19 cellular contexts compared by ENCODE assay signal in the genomic region with DNA sequence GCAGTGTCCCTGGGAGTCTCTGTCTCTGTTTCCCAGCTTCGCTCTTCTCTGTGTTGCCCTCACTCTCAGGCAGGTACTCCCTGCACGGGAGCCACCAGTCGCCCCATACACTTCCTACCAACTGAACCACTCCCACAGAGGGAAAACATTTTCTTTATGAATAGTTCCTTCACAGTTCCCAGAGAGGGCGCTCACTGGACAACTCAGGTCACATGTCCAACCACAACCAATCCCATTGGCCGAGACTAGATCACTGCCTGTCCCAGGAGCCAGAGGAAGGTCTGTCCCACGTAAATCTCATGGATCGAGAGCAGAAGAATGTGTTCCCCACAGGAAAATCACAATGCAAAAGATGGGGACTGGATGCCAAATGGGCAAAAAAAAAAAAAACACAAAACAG. TPM values are rescaled to one million over a fixed set of nuclear protein-coding genes. Genes with fewer than 3 reads are reported as not detected.
DNase-seq lines count a peak whose midpoint lies in the region; ATAC-seq and TF ChIP-seq lines count a peak whose summit lies in the region.
"Had no signal": no experiment of that assay in that cellular context is flagged by ENCODE, and none has a peak within 500 bp of the region (broad histone marks: within the 10 kb centered on the region; RNA-seq: fewer than 3 reads in every experiment).

No MANE protein-coding gene starts in this region.

- H3K4me3 Mint-ChIP-seq in MCF 10A (ENCODE audit: unreplicated experiment): no peak overlapping the region
- no peak overlapping the region for H3K4me3 Mint-ChIP-seq in stimulated activated naive CD8-positive, alpha-beta T cell treated with anti-CD3 and anti-CD28 coated beads, Interleukin-15, amount 100 ng/mL, for 72 hours

- H3K4me2 ChIP-seq in mammary epithelial cell (ENCODE audit: insufficient read depth, low read depth, low read length): no peak overlapping the region

- H3K36me3 ChIP-seq in mammary epithelial cell (ENCODE audit: insufficient read depth, low read length) (no peaks in the 10 kb centered on the region), testis (ENCODE audit: low read depth, missing control alignments) (no peaks in the 10 kb centered on the region)
- H3K36me3 ChIP-seq: sigmoid colon, vagina had no signal

- no peak overlapping the region for H3K4me3 ChIP-seq in mammary epithelial cell (replicated peaks in 1 of 3; ENCODE audit: insufficient read depth in 1 of 3, low read depth in 2 of 3, low read length in 3 of 3)
- H3K4me3 ChIP-seq in NB4 (ENCODE audit: low read depth, low read length): no peak overlapping the region
- H3K4me3 ChIP-seq in choroid plexus epithelial cell (ENCODE audit: low read depth, low read length): no peak overlapping the region
- no peak overlapping the region for H3K4me3 ChIP-seq in testis
- H3K4me3 ChIP-seq: sigmoid colon, vagina had no signal

- no peaks in the 10 kb centered on the region for H3K27me3 Mint-ChIP-seq in MCF 10A (ENCODE audit: insufficient read depth, unreplicated experiment)
- no peaks in the 10 kb centered on the region for H3K27me3 Mint-ChIP-seq in stimulated activated naive CD8-positive, alpha-beta T cell treated with anti-CD3 and anti-CD28 coated beads, Interleukin-15, amount 100 ng/mL, for 72 hours

- no TSS peak for BruUV-seq in MCF 10A (replicated peaks; lab: Mats Ljungman, UMichigan)
- no TSS peak for BruUV-seq in mammary epithelial cell (replicated peaks; lab: Mats Ljungman, UMichigan)

- H3K9me3 ChIP-seq in mammary epithelial cell (replicated peaks; ENCODE audit: insufficient read depth, low read length) (no peaks in the 10 kb centered on the region), testis (no peaks in the 10 kb centered on the region)
- H3K9me3 ChIP-seq: sigmoid colon, vagina had no signal

- H3K4me1 Mint-ChIP-seq in MCF 10A (ENCODE audit: insufficient read depth, unreplicated experiment): no peaks in the 10 kb centered on the region
- peaks cover 14% of the 10 kb centered on the region for H3K4me1 Mint-ChIP-seq in stimulated activated naive CD8-positive, alpha-beta T cell treated with anti-CD3 and anti-CD28 coated beads, Interleukin-15, amount 100 ng/mL, for 72 hours

- H3K79me2 ChIP-seq in mammary epithelial cell (ENCODE audit: insufficient read depth, low read length): no peaks in the 10 kb centered on the region

- H3K27ac ChIP-seq in mammary epithelial cell (ENCODE audit: insufficient read depth, low read depth, low read length): no peak overlapping the region
- no peak overlapping the region for H3K27ac ChIP-seq in testis
- H3K27ac ChIP-seq: sigmoid colon, vagina had no signal

- H3K4me1 ChIP-seq in mammary epithelial cell (ENCODE audit: insufficient read depth, low read length): no peaks in the 10 kb centered on the region
- no peaks in the 10 kb centered on the region for H3K4me1 ChIP-seq in testis
- H3K4me1 ChIP-seq: sigmoid colon, vagina had no signal

- dilution Hi-C loops in mammary epithelial cell (cut with HindIII; ENCODE audit: low sequenced_read_pairs): no loop called here

- intact Hi-C loops in MCF 10A (cut with micrococcal nuclease): no loop called here
- intact Hi-C loops in mammary epithelial cell (cut with micrococcal nuclease): no loop called here
- intact Hi-C loops in testis (cut with DNase I; ENCODE audit: low total_unique reads): no loop called here

- no peak overlapping the region for H2AFZ ChIP-seq in mammary epithelial cell (ENCODE audit: low read depth, low read length)

- H3K27ac Mint-ChIP-seq in MCF 10A (ENCODE audit: low read depth, unreplicated experiment): no peak overlapping the region
- no peak overlapping the region for H3K27ac Mint-ChIP-seq in stimulated activated naive CD8-positive, alpha-beta T cell treated with anti-CD3 and anti-CD28 coated beads, Interleukin-15, amount 100 ng/mL, for 72 hours

- CTCF ChIA-PET in MCF 10A (lab: Yijun Ruan, JAX) (interaction anchor here (1.6 kb wide), 1 partner anchor 11 kb away, joined by 5 read pairs; no protein-coding TSS in a partner anchor), mammary epithelial cell (lab: Charles Lee; ENCODE audit: low non-redundant PET) (no interaction called here)

- H3K9ac ChIP-seq in mammary epithelial cell (ENCODE audit: insufficient read depth, low read length): no peak overlapping the region

- no peaks in the 10 kb centered on the region for H4K20me1 ChIP-seq in mammary epithelial cell (ENCODE audit: insufficient read depth, low read length)

- H3K9me3 Mint-ChIP-seq in MCF 10A (ENCODE audit: unreplicated experiment): no peaks in the 10 kb centered on the region
- H3K9me3 Mint-ChIP-seq in stimulated activated naive CD8-positive, alpha-beta T cell treated with anti-CD3 and anti-CD28 coated beads, Interleukin-15, amount 100 ng/mL, for 72 hours: no peaks in the 10 kb centered on the region

- H3K36me3 Mint-ChIP-seq in MCF 10A (ENCODE audit: insufficient read depth, unreplicated experiment): peaks cover 6% of the 10 kb centered on the region

- in situ Hi-C loops in mammary epithelial cell (cut with MboI; ENCODE audit: low sequenced_read_pairs in 2 of 2) (no loop called here), GM13976 (cut with MboI; ENCODE audit: low sequenced_read_pairs, unreplicated experiment) (no loop called here)

- no peak for ATAC-seq in stimulated activated naive CD8-positive, alpha-beta T cell treated with anti-CD3 and anti-CD28 coated beads, Interleukin-15, amount 100 ng/mL, for 72 hours

- DNase-seq in MCF 10A (ENCODE audit: unreplicated experiment): peak; percentile 14
- no peak for DNase-seq in mammary epithelial cell
- DNase-seq in NB4 (ENCODE audit: low read depth): peak; percentile 28
- DNase-seq in choroid plexus epithelial cell (ENCODE audit: low read depth): peak; percentile 12
- DNase-seq in testis: peak; percentile 66
- no peak for DNase-seq in activated CD4-positive, alpha-beta T cell treated with anti-CD3 and anti-CD28 coated beads for 48 hours
- DNase-seq in stimulated activated naive CD8-positive, alpha-beta T cell treated with anti-CD3 and anti-CD28 coated beads, Interleukin-15, amount 100 ng/mL, for 72 hours: no peak
- DNase-seq in GM13976 (ENCODE audit: low spot score): no peak
- DNase-seq: cerebellar nuclear complex; hippocampal formation; midbrain; NCI-H345; SHP77; sigmoid colon; stimulated activated CD4-positive, alpha-beta T cell treated with anti-CD3 and anti-CD28 coated beads, Interleukin-1b, Interleukin-23, amount 100 ng/mL, for 48 hours had no signal

- POLR2A ChIA-PET in MCF 10A (lab: Yijun Ruan, JAX): no interaction called here

- no peaks in the 10 kb centered on the region for H3K27me3 ChIP-seq in mammary epithelial cell (ENCODE audit: insufficient read depth, low read length)
- H3K27me3 ChIP-seq in testis: no peaks in the 10 kb centered on the region
- H3K27me3 ChIP-seq: sigmoid colon, vagina had no signal

- TF ChIP-seq POLR2A in NB4 (IDR thresholded peaks at IDR 0.05; ENCODE audit: extremely low read depth, insufficient read length): no peak
- no peak for TF ChIP-seq POLR2A in testis (IDR thresholded peaks at IDR 0.05)

- 88% methylated on average over 7 of the region's 7 CpGs for WGBS in mammary epithelial cell (ENCODE audit: low coverage, missing lambda C conversion rate)
- WGBS in testis, 2 donors: 60 to 78% methylated on average over 7 of the region's 7 CpGs

- no peak for TF ChIP-seq CTCF in MCF 10A (IDR thresholded peaks at IDR 0.05; ENCODE audit: unreplicated experiment)
- TF ChIP-seq CTCF in mammary epithelial cell (conservative IDR thresholded peaks at IDR 0.05 in 1 of 2, IDR thresholded peaks at IDR 0.05 in 1 of 2; ENCODE audit: extremely low read depth in 1 of 2, insufficient read depth in 1 of 2, low read depth in 1 of 2, low read length in 2 of 2): no peak
- TF ChIP-seq CTCF in NB4 (IDR thresholded peaks at IDR 0.05; ENCODE audit: low read depth, low read length): no peak
- TF ChIP-seq CTCF in choroid plexus epithelial cell (conservative IDR thresholded peaks at IDR 0.05; ENCODE audit: low read depth, low read length): no peak
- TF ChIP-seq CTCF in testis (IDR thresholded peaks at IDR 0.05): no peak
- TF ChIP-seq CTCF in GM13976 (IDR thresholded peaks at IDR 0.05; ENCODE audit: borderline replicate concordance, control extremely low read depth, extremely low read depth, insufficient read depth, missing control alignments): no peak

RNA-seq across cellular contexts. Expression of a gene that starts 26.1 kb away (rescaled TPM):
- total RNA-seq in MCF 10A (2022) (not detected in 2 replicates), mammary epithelial cell (under 1 TPM in 1 of 2 donors, not detected in 1; under 0.01 TPM), testis (under 1 TPM in 1 of 2 donors, not detected in 1; 0.31 TPM)
- polyA plus RNA-seq in mammary epithelial cell (not detected), testis (ENCODE audit: insufficient read depth, low read depth, low replicate concordance) (0.12 TPM)
- not detected for polyA minus RNA-seq in mammary epithelial cell
- total RNA-seq: H4; LHCN-M2; sigmoid colon; T-helper 2 cell treated with Interferon-gamma antibody and Interleukin-4, amounts not matched to agents 100 ng/mL and 5 ng/mL, for 36 hours had no signal

RNA-seq across cellular contexts. Expression of a gene that starts 51.2 kb away (rescaled TPM):
- total RNA-seq in MCF 10A (2022) (96.1 and 112 TPM in 2 replicates), mammary epithelial cell (10 to 100 TPM; 48.3 to 97.7 TPM), testis (10 to 100 TPM; 60.7 to 69.9 TPM)
- polyA plus RNA-seq in mammary epithelial cell (106 TPM), testis (ENCODE audit: insufficient read depth, low read depth, low replicate concordance) (122 TPM)
- 7.5 TPM for polyA minus RNA-seq in mammary epithelial cell

Comparison
In these comparisons a context has a peak if more than half of its experiments do, and no peak if none do; other contexts are left out.
1. DNase-seq: peak in MCF 10A (single experiment), NB4 (single experiment), choroid plexus epithelial cell (single experiment) and testis (single experiment); none in mammary epithelial cell (single experiment), activated CD4-positive, alpha-beta T cell treated with anti-CD3 and anti-CD28 coated beads for 48 hours (single experiment), stimulated activated naive CD8-positive, alpha-beta T cell treated with anti-CD3 and anti-CD28 coated beads, Interleukin-15, amount 100 ng/mL, for 72 hours (0 of 2) and GM13976 (single experiment).